In the genomic region with DNA sequence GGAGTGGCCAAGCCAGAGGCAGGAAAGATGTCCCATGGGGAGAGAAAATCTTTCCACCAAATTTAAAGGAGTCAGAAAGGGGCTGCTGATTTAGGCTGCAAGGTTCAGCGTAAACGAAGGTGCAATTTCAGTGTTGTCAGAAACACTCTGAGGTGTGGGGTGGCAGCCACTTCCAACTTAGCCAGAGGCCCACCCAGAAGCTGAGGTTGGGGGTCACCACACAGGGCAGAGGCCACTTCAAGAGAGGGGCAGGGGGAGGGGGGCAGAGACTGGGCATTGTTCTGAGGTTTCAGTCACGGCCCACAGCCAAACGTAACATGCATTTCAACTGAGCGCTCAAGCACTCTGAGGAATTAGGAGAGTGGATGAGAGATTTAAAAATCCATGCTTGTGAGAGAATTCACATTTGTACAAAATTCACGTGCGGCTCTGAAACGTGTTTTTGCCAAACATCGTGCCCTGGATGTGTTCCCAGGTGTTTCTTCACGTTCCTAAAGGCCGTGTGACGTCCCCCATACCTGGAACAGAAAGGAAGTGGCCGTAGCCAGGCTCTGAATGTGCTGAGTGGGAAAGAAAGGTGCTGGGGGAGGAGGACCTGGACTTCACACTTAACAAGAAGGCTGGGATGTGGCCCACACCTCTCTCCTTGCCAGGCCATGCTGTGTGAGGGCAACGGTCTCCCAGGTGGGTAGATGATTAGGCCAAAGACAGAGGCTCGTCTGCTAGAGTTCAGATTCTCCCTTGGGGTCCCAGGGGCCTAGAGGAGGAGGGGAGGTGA, we compare ENCODE assay signal across 2 cellular contexts.
TF ChIP-seq lines count a peak whose summit lies in the region.

No MANE protein-coding gene starts in this region.

TF ChIP-seq in GM23338, 12 proteins besides CTCF, POLR2A, EP300 and RAD21 (continued from another document):
- TF ChIP-seq, protein P1, sequence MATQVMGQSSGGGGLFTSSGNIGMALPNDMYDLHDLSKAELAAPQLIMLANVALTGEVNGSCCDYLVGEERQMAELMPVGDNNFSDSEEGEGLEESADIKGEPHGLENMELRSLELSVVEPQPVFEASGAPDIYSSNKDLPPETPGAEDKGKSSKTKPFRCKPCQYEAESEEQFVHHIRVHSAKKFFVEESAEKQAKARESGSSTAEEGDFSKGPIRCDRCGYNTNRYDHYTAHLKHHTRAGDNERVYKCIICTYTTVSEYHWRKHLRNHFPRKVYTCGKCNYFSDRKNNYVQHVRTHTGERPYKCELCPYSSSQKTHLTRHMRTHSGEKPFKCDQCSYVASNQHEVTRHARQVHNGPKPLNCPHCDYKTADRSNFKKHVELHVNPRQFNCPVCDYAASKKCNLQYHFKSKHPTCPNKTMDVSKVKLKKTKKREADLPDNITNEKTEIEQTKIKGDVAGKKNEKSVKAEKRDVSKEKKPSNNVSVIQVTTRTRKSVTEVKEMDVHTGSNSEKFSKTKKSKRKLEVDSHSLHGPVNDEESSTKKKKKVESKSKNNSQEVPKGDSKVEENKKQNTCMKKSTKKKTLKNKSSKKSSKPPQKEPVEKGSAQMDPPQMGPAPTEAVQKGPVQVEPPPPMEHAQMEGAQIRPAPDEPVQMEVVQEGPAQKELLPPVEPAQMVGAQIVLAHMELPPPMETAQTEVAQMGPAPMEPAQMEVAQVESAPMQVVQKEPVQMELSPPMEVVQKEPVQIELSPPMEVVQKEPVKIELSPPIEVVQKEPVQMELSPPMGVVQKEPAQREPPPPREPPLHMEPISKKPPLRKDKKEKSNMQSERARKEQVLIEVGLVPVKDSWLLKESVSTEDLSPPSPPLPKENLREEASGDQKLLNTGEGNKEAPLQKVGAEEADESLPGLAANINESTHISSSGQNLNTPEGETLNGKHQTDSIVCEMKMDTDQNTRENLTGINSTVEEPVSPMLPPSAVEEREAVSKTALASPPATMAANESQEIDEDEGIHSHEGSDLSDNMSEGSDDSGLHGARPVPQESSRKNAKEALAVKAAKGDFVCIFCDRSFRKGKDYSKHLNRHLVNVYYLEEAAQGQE (IDR thresholded peaks at IDR 0.05; ENCODE audit: unreplicated experiment) = no peak
- no peak for TF ChIP-seq ZNF331 (CRISPR knock-in tag; IDR thresholded peaks at IDR 0.05; ENCODE audit: low read depth)

TF ChIP-seq in HepG2, 621 proteins besides CTCF, POLR2A, EP300 and RAD21 (continued from another document):
- TF ChIP-seq, protein P2, sequence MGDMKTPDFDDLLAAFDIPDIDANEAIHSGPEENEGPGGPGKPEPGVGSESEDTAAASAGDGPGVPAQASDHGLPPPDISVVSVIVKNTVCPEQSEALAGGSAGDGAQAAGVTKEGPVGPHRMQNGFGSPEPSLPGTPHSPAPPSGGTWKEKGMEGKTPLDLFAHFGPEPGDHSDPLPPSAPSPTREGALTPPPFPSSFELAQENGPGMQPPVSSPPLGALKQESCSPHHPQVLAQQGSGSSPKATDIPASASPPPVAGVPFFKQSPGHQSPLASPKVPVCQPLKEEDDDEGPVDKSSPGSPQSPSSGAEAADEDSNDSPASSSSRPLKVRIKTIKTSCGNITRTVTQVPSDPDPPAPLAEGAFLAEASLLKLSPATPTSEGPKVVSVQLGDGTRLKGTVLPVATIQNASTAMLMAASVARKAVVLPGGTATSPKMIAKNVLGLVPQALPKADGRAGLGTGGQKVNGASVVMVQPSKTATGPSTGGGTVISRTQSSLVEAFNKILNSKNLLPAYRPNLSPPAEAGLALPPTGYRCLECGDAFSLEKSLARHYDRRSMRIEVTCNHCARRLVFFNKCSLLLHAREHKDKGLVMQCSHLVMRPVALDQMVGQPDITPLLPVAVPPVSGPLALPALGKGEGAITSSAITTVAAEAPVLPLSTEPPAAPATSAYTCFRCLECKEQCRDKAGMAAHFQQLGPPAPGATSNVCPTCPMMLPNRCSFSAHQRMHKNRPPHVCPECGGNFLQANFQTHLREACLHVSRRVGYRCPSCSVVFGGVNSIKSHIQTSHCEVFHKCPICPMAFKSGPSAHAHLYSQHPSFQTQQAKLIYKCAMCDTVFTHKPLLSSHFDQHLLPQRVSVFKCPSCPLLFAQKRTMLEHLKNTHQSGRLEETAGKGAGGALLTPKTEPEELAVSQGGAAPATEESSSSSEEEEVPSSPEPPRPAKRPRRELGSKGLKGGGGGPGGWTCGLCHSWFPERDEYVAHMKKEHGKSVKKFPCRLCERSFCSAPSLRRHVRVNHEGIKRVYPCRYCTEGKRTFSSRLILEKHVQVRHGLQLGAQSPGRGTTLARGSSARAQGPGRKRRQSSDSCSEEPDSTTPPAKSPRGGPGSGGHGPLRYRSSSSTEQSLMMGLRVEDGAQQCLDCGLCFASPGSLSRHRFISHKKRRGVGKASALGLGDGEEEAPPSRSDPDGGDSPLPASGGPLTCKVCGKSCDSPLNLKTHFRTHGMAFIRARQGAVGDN (CRISPR knock-in tag; IDR thresholded peaks at IDR 0.05) = peak; percentile 27; the same call in 1 of the 2 replicates
- TF ChIP-seq SAP130 (CRISPR knock-in tag; IDR thresholded peaks at IDR 0.05; ENCODE audit: low read depth) (no peak; the same call in 1 of the 2 replicates), NFE2L2 (IDR thresholded peaks at IDR 0.05; ENCODE audit: low read length) (no peak), ZKSCAN5 (CRISPR knock-in tag; IDR thresholded peaks at IDR 0.05) (no peak), NFKB2 (CRISPR knock-in tag; IDR thresholded peaks at IDR 0.05; ENCODE audit: borderline replicate concordance) (no peak), SP2 (CRISPR knock-in tag; IDR thresholded peaks at IDR 0.05) (no peak), KDM4B (CRISPR knock-in tag; IDR thresholded peaks at IDR 0.05) (no peak), JARID2 (CRISPR knock-in tag; IDR thresholded peaks at IDR 0.05; ENCODE audit: insufficient replicate concordance) (no peak), ETV5 (CRISPR knock-in tag; IDR thresholded peaks at IDR 0.05; ENCODE audit: borderline replicate concordance) (0 out of 2 replicates have a peak, but pooled peaks have one; percentile 8), ZNF230 (CRISPR knock-in tag; IDR thresholded peaks at IDR 0.05) (no peak), ERF (CRISPR knock-in tag; IDR thresholded peaks at IDR 0.05) (no peak), TBL1XR1 (IDR thresholded peaks at IDR 0.05; ENCODE audit: borderline replicate concordance, low read length, partially characterized antibody) (no peak), SETDB1 (CRISPR knock-in tag; IDR thresholded peaks at IDR 0.05; ENCODE audit: borderline replicate concordance) (no peak), JUNB (CRISPR knock-in tag; IDR thresholded peaks at IDR 0.05; ENCODE audit: borderline replicate concordance) (no peak)
- TF ChIP-seq, protein P3, sequence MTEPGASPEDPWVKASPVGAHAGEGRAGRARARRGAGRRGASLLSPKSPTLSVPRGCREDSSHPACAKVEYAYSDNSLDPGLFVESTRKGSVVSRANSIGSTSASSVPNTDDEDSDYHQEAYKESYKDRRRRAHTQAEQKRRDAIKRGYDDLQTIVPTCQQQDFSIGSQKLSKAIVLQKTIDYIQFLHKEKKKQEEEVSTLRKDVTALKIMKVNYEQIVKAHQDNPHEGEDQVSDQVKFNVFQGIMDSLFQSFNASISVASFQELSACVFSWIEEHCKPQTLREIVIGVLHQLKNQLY (CRISPR knock-in tag; IDR thresholded peaks at IDR 0.05) = no peak
- TF ChIP-seq, protein P4, sequence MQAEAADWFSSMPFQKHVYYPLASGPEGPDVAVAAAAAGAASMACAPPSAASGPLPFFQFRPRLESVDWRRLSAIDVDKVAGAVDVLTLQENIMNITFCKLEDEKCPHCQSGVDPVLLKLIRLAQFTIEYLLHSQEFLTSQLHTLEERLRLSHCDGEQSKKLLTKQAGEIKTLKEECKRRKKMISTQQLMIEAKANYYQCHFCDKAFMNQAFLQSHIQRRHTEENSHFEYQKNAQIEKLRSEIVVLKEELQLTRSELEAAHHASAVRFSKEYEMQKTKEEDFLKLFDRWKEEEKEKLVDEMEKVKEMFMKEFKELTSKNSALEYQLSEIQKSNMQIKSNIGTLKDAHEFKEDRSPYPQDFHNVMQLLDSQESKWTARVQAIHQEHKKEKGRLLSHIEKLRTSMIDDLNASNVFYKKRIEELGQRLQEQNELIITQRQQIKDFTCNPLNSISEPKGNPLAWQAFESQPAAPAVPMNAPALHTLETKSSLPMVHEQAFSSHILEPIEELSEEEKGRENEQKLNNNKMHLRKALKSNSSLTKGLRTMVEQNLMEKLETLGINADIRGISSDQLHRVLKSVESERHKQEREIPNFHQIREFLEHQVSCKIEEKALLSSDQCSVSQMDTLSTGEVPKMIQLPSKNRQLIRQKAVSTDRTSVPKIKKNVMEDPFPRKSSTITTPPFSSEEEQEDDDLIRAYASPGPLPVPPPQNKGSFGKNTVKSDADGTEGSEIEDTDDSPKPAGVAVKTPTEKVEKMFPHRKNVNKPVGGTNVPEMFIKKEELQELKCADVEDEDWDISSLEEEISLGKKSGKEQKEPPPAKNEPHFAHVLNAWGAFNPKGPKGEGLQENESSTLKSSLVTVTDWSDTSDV (CRISPR knock-in tag; IDR thresholded peaks at IDR 0.05) = no peak
- TF ChIP-seq, protein P5, sequence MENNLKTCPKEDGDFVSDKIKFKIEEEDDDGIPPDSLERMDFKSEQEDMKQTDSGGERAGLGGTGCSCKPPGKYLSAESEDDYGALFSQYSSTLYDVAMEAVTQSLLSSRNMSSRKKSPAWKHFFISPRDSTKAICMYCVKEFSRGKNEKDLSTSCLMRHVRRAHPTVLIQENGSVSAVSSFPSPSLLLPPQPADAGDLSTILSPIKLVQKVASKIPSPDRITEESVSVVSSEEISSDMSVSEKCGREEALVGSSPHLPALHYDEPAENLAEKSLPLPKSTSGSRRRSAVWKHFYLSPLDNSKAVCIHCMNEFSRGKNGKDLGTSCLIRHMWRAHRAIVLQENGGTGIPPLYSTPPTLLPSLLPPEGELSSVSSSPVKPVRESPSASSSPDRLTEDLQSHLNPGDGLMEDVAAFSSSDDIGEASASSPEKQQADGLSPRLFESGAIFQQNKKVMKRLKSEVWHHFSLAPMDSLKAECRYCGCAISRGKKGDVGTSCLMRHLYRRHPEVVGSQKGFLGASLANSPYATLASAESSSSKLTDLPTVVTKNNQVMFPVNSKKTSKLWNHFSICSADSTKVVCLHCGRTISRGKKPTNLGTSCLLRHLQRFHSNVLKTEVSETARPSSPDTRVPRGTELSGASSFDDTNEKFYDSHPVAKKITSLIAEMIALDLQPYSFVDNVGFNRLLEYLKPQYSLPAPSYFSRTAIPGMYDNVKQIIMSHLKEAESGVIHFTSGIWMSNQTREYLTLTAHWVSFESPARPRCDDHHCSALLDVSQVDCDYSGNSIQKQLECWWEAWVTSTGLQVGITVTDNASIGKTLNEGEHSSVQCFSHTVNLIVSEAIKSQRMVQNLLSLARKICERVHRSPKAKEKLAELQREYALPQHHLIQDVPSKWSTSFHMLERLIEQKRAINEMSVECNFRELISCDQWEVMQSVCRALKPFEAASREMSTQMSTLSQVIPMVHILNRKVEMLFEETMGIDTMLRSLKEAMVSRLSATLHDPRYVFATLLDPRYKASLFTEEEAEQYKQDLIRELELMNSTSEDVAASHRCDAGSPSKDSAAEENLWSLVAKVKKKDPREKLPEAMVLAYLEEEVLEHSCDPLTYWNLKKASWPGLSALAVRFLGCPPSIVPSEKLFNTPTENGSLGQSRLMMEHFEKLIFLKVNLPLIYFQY (CRISPR knock-in tag; IDR thresholded peaks at IDR 0.05; ENCODE audit: borderline replicate concordance) = no peak
- TF ChIP-seq, protein P6, sequence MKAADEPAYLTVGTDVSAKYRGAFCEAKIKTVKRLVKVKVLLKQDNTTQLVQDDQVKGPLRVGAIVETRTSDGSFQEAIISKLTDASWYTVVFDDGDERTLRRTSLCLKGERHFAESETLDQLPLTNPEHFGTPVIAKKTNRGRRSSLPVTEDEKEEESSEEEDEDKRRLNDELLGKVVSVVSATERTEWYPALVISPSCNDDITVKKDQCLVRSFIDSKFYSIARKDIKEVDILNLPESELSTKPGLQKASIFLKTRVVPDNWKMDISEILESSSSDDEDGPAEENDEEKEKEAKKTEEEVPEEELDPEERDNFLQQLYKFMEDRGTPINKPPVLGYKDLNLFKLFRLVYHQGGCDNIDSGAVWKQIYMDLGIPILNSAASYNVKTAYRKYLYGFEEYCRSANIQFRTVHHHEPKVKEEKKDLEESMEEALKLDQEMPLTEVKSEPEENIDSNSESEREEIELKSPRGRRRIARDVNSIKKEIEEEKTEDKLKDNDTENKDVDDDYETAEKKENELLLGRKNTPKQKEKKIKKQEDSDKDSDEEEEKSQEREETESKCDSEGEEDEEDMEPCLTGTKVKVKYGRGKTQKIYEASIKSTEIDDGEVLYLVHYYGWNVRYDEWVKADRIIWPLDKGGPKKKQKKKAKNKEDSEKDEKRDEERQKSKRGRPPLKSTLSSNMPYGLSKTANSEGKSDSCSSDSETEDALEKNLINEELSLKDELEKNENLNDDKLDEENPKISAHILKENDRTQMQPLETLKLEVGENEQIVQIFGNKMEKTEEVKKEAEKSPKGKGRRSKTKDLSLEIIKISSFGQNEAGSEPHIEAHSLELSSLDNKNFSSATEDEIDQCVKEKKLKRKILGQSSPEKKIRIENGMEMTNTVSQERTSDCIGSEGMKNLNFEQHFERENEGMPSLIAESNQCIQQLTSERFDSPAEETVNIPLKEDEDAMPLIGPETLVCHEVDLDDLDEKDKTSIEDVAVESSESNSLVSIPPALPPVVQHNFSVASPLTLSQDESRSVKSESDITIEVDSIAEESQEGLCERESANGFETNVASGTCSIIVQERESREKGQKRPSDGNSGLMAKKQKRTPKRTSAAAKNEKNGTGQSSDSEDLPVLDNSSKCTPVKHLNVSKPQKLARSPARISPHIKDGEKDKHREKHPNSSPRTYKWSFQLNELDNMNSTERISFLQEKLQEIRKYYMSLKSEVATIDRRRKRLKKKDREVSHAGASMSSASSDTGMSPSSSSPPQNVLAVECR (CRISPR knock-in tag; IDR thresholded peaks at IDR 0.05; ENCODE audit: borderline replicate concordance) = no peak
TF ChIP-seq in HepG2: peak in this region for 5.
